11 cellular contexts compared by ENCODE assay signal in the genomic region with DNA sequence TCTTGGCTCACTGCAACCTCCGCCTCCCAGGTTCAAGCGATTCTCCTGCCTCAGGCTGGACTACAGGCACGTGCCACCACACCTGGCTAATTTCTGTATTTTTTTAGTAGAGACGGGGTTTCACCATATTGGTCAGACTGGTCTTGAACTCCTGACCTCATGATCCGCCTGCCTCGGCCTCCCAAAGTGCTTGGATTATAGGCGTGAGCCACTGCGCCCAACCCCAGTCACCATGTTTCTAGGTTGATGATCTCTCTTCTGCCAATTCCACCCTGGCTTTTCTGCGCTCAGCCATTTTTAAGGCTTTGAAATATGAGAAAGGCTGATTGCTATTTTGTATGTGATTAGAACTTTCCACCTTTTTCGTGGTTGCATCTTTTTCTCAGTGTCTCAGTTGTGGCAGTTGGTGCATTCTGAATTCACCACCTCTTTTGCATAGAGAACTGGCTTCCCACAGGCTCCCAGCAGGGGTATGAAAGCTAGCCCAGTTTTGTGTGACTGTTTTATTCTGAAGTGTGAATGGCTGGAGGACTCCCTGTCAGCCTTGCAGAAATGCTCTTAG. TPM values are rescaled to one million over a fixed set of nuclear protein-coding genes. Genes with fewer than 3 reads are reported as not detected.
DNase-seq lines count a peak whose midpoint lies in the region; ATAC-seq and TF ChIP-seq lines count a peak whose summit lies in the region.
"Had no signal": no experiment of that assay in that cellular context is flagged by ENCODE, and none has a peak within 500 bp of the region (broad histone marks: within the 10 kb centered on the region; RNA-seq: fewer than 3 reads in every experiment).

No MANE protein-coding gene starts in this region.

- H3K36me3 ChIP-seq in BE2C, result no peaks in the 10 kb centered on the region

- H3K9me3 ChIP-seq in BE2C, result no peaks in the 10 kb centered on the region

- ATAC-seq in GM19463 (IDR thresholded peaks at IDR 0.05; ENCODE audit: unreplicated experiment) (peak; percentile 82), HG03280 (IDR thresholded peaks at IDR 0.05; ENCODE audit: unreplicated experiment) (peak; percentile 83)

- H3K4me3 ChIP-seq in BE2C (ENCODE audit: low read depth, low read length), result no peak overlapping the region

- peaks cover 8% of the 10 kb centered on the region for H3K27me3 ChIP-seq in BE2C

- no peaks in the 10 kb centered on the region for H3K4me1 ChIP-seq in BE2C

- DNase-seq in NCI-H345 (lab: John Stamatoyannopoulos, UW) (peak; percentile 1), NCI-H345 treated with DMSO at 0.1 percent for 48 hours (lab: John Stamatoyannopoulos, UW; ENCODE audit: unreplicated experiment) (no peak), cerebellum (ENCODE audit: low spot score) (peak; percentile 83), RPMI8226 (no peak), BE2C (no peak)
- no peak for DNase-seq in effector CD8-positive, alpha-beta T cell (lab: John Stamatoyannopoulos, UW)
- DNase-seq: GDM1, kidney, NCI-H1417 had no signal

- no peak for TF ChIP-seq CTCF in BE2C (IDR thresholded peaks at IDR 0.05; ENCODE audit: low read depth, low read length)

RNA-seq across cellular contexts. Expression of a gene that starts 15.5 kb away (rescaled TPM):
- 0.36 TPM for total RNA-seq in cerebellum
- polyA plus RNA-seq in BE2C (2012; ENCODE audit: insufficient read depth, insufficient read length, low read depth), result not detected

Comparison
In these comparisons a context has a peak if more than half of its experiments do, and no peak if none do; other contexts are left out.
1. DNase-seq: peak in NCI-H345 (single experiment) and cerebellum (single experiment); none in NCI-H345 treated with DMSO at 0.1 percent for 48 hours (single experiment), effector CD8-positive, alpha-beta T cell (single experiment), RPMI8226 (single experiment) and BE2C (single experiment).